ENCODE assay signal across 17 cellular contexts in genomic region chr6:157891544-157892362, GRCh38.
DNase-seq lines count a peak whose midpoint lies in the region; FAIRE-seq and TF ChIP-seq lines count a peak whose summit lies in the region.
"Had no signal": no experiment of that assay in that cellular context is flagged by ENCODE, and none has a peak within 500 bp of the region (broad histone marks: within the 10 kb centered on the region; RNA-seq: fewer than 3 reads in every experiment).

No MANE protein-coding gene starts in this region.

- no peak for TF ChIP-seq POLR2A in esophagus squamous epithelium (IDR thresholded peaks at IDR 0.05)

- 67% methylated on average over 9 of the region's 9 CpGs for WGBS in thymus
- 79 to 85% methylated on average over 9 of the region's 9 CpGs for WGBS in esophagus squamous epithelium, 2 donors

- peaks cover 33% of the 10 kb centered on the region for H3K36me3 Mint-ChIP-seq in activated naive CD4-positive, alpha-beta T cell treated with anti-CD3 and anti-CD28 coated beads, Interleukin-2, amount 50 U/mL, for 24 hours
- H3K36me3 Mint-ChIP-seq in activated CD4-positive, alpha-beta memory T cell treated with anti-CD3 and anti-CD28 coated beads, Interleukin-2, amount 10 ng/mL, durations not matched to agents 7 days and 5 days (ENCODE audit: low read depth): peaks cover 48% of the 10 kb centered on the region
- peaks cover 38% of the 10 kb centered on the region for H3K36me3 Mint-ChIP-seq in endothelial cell (ENCODE audit: low read depth, unreplicated experiment)

- peaks cover 17% of the 10 kb centered on the region for H3K4me1 ChIP-seq in thymus (ENCODE audit: control insufficient read depth, insufficient read depth, low read length)
- H3K4me1 ChIP-seq in esophagus squamous epithelium: no peaks in the 10 kb centered on the region

- POLR2A ChIA-PET in activated CD4-positive, alpha-beta memory T cell treated with anti-CD3 and anti-CD28 coated beads, Interleukin-2, amount 10 ng/mL, durations not matched to agents 7 days and 5 days (lab: Charles Lee): interaction anchor here (1.1 to 1.7 kb wide), 5 partner anchors 6 to 127 kb away, joined by 3 to 6 read pairs (median 3); partner anchors contain the start of gene SYNJ2

- intact Hi-C loops in esophagus squamous epithelium (cut with DNase I): no loop called here

- CTCF ChIA-PET in activated CD4-positive, alpha-beta memory T cell treated with anti-CD3 and anti-CD28 coated beads, Interleukin-2, amount 10 ng/mL, durations not matched to agents 7 days and 5 days (lab: Charles Lee): interaction anchor here (0.8 to 3.0 kb wide), 7 partner anchors 10 to 136 kb away, joined by 3 to 17 read pairs (median 4); no protein-coding TSS in a partner anchor

- no peaks in the 10 kb centered on the region for H3K9me3 ChIP-seq in thymus (ENCODE audit: control insufficient read depth)
- no peaks in the 10 kb centered on the region for H3K9me3 ChIP-seq in esophagus squamous epithelium
- H3K9me3 ChIP-seq: gastrocnemius medialis, mucosa of descending colon, upper lobe of left lung had no signal

- TF ChIP-seq CTCF in endothelial cell (IDR thresholded peaks at IDR 0.05; ENCODE audit: unreplicated experiment) (no peak), esophagus squamous epithelium (IDR thresholded peaks at IDR 0.05) (no peak)

- no peak for FAIRE-seq in frontal cortex (lab: Jason Lieb, UNC)

- no peaks in the 10 kb centered on the region for H3K27me3 Mint-ChIP-seq in activated naive CD4-positive, alpha-beta T cell treated with anti-CD3 and anti-CD28 coated beads, Interleukin-2, amount 50 U/mL, for 24 hours
- H3K27me3 Mint-ChIP-seq in activated CD4-positive, alpha-beta memory T cell treated with anti-CD3 and anti-CD28 coated beads, Interleukin-2, amount 10 ng/mL, durations not matched to agents 7 days and 5 days: no peaks in the 10 kb centered on the region
- H3K27me3 Mint-ChIP-seq in endothelial cell (ENCODE audit: unreplicated experiment): peaks cover 16% of the 10 kb centered on the region

- peak overlapping the region; percentile 73 for H3K27ac ChIP-seq in thymus (ENCODE audit: low read depth)
- no peak overlapping the region for H3K27ac ChIP-seq in esophagus squamous epithelium
- H3K27ac ChIP-seq: brain microvascular endothelial cell, gastrocnemius medialis, upper lobe of left lung had no signal

- no peak for DNase-seq in activated naive CD4-positive, alpha-beta T cell (lab: John Stamatoyannopoulos, UW)
- DNase-seq in activated CD4-positive, alpha-beta memory T cell treated with anti-CD3 and anti-CD28 coated beads, Interleukin-2, amount 10 ng/mL, durations not matched to agents 7 days and 5 days: no peak
- DNase-seq in endothelial cell (ENCODE audit: low spot score): no peak
- no peak for DNase-seq in esophagus squamous epithelium (lab: John Stamatoyannopoulos, UW)
- no peak for DNase-seq in activated effector memory CD4-positive, alpha-beta T cell treated with Interleukin-2 at 50 U/mL for 16 hours
- no peak for DNase-seq in frontal cortex (ENCODE audit: low spot score in 2 of 2)
- DNase-seq: activated CD8-positive, alpha-beta memory T cell treated with anti-CD3 and anti-CD28 coated beads, Interleukin-2, amount 50 U/mL, for 4 hours; brain microvascular endothelial cell; DMS79; gastrocnemius medialis; islet precursor cell; mucosa of descending colon; NCI-H2107; posterior cingulate gyrus; upper lobe of left lung had no signal

- peak overlapping the region; percentile 66 for H3K4me3 Mint-ChIP-seq in activated naive CD4-positive, alpha-beta T cell treated with anti-CD3 and anti-CD28 coated beads, Interleukin-2, amount 50 U/mL, for 24 hours
- peak overlapping the region; percentile 24 for H3K4me3 Mint-ChIP-seq in activated CD4-positive, alpha-beta memory T cell treated with anti-CD3 and anti-CD28 coated beads, Interleukin-2, amount 10 ng/mL, durations not matched to agents 7 days and 5 days
- H3K4me3 Mint-ChIP-seq in endothelial cell (ENCODE audit: unreplicated experiment): no peak overlapping the region

- H3K9me3 Mint-ChIP-seq in activated naive CD4-positive, alpha-beta T cell treated with anti-CD3 and anti-CD28 coated beads, Interleukin-2, amount 50 U/mL, for 24 hours: no peaks in the 10 kb centered on the region
- no peaks in the 10 kb centered on the region for H3K9me3 Mint-ChIP-seq in activated CD4-positive, alpha-beta memory T cell treated with anti-CD3 and anti-CD28 coated beads, Interleukin-2, amount 10 ng/mL, durations not matched to agents 7 days and 5 days
- H3K9me3 Mint-ChIP-seq in endothelial cell (ENCODE audit: unreplicated experiment): no peaks in the 10 kb centered on the region

- peaks cover 68% of the 10 kb centered on the region for H3K4me1 Mint-ChIP-seq in activated naive CD4-positive, alpha-beta T cell treated with anti-CD3 and anti-CD28 coated beads, Interleukin-2, amount 50 U/mL, for 24 hours
- H3K4me1 Mint-ChIP-seq in activated CD4-positive, alpha-beta memory T cell treated with anti-CD3 and anti-CD28 coated beads, Interleukin-2, amount 10 ng/mL, durations not matched to agents 7 days and 5 days: peaks cover 42% of the 10 kb centered on the region
- H3K4me1 Mint-ChIP-seq in endothelial cell (ENCODE audit: unreplicated experiment): peaks cover 18% of the 10 kb centered on the region

- H3K27me3 ChIP-seq in thymus (ENCODE audit: control insufficient read depth, insufficient read depth) (no peaks in the 10 kb centered on the region), esophagus squamous epithelium (no peaks in the 10 kb centered on the region)
- H3K27me3 ChIP-seq: brain microvascular endothelial cell, gastrocnemius medialis, upper lobe of left lung had no signal

- H3K36me3 ChIP-seq in thymus (ENCODE audit: control insufficient read depth, insufficient read depth): no peaks in the 10 kb centered on the region
- H3K36me3 ChIP-seq in esophagus squamous epithelium: peaks cover 0 to 47% (median under 1%) of the 10 kb centered on the region in 3 donors

- H3K4me3 ChIP-seq in thymus (ENCODE audit: low read length) (no peak overlapping the region), esophagus squamous epithelium (no peak overlapping the region)
- H3K4me3 ChIP-seq: gastrocnemius medialis, mucosa of descending colon, upper lobe of left lung had no signal

- peak overlapping the region; percentile 87 for H3K27ac Mint-ChIP-seq in activated naive CD4-positive, alpha-beta T cell treated with anti-CD3 and anti-CD28 coated beads, Interleukin-2, amount 50 U/mL, for 24 hours
- peak overlapping the region; percentile 59 for H3K27ac Mint-ChIP-seq in activated CD4-positive, alpha-beta memory T cell treated with anti-CD3 and anti-CD28 coated beads, Interleukin-2, amount 10 ng/mL, durations not matched to agents 7 days and 5 days
- H3K27ac Mint-ChIP-seq in endothelial cell (ENCODE audit: unreplicated experiment): peak overlapping the region; percentile 15

Comparison
In these comparisons a context has a peak if more than half of its experiments do, and no peak if none do; other contexts are left out.
1. H3K27ac Mint-ChIP-seq: peak in every context shown above with its lines; median percentile 87 in activated naive CD4-positive, alpha-beta T cell treated with anti-CD3 and anti-CD28 coated beads, Interleukin-2, amount 50 U/mL, for 24 hours; 59 in activated CD4-positive, alpha-beta memory T cell treated with anti-CD3 and anti-CD28 coated beads, Interleukin-2, amount 10 ng/mL, durations not matched to agents 7 days and 5 days; 15 in endothelial cell.